Comparison of ENCODE assay signal across 8 cellular contexts in the genomic region with DNA sequence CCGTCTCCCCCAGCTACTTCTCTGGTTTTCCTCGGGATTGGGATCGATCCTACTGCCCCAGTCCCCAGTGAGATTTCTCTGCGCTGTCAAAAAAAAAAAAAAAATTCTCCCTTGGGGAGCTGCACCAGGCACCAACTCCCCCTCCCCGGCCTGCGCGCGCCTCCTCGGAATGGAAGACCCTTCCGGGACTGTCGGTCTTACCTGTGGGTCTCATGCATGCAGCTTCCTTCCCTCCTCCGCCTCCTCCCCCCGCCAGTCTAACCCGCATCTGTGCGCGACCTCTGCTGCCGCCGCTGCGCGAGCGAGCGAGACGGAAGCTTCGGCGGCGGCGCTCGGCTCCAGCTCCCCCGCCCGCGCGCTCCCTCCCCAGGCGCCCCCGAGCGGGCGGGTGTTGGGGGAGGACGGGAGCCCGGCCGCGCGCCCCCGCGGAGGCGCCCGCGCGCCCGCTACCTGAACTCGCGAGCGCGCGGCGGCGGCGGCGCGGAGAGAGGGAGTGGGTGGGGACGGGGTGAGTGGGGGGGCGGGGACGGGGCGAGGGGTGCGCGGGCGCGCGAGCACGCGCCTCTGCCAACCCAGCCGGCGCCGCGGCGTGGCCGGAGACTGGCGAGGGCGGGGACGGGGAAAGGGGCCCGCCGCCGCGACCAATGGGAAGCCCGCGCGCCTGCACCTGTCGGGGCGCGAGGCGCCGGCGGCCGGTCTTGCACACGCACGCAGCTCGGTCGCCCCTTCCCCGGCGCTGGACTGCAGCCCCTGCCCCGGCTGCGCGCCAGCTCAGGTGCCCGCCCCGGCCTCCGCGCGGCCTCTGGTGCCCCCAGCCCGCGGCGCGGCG. TPM values are rescaled to one million over a fixed set of nuclear protein-coding genes. Genes with fewer than 3 reads are reported as not detected.
DNase-seq lines count a peak whose midpoint lies in the region; ATAC-seq, FAIRE-seq and TF ChIP-seq lines count a peak whose summit lies in the region.

A gene with protein sequence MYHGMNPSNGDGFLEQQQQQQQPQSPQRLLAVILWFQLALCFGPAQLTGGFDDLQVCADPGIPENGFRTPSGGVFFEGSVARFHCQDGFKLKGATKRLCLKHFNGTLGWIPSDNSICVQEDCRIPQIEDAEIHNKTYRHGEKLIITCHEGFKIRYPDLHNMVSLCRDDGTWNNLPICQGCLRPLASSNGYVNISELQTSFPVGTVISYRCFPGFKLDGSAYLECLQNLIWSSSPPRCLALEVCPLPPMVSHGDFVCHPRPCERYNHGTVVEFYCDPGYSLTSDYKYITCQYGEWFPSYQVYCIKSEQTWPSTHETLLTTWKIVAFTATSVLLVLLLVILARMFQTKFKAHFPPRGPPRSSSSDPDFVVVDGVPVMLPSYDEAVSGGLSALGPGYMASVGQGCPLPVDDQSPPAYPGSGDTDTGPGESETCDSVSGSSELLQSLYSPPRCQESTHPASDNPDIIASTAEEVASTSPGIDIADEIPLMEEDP (minus strand): TSS at position 321 of the 829 bp plus-strand sequence. CDS start 751 bp downstream, outside the sequence.

- TF ChIP-seq CTCF in HEK293 (tag by site-specific recombination; IDR thresholded peaks at IDR 0.05) (peak; percentile 56; the same call in 1 of the 2 replicates), H1 (IDR thresholded peaks at IDR 0.05; ENCODE audit: control extremely low read depth in 1 of 3, insufficient read depth in 1 of 3, low read depth in 1 of 3, low read length in 3 of 3) (no peak)

- no peaks in the 10 kb centered on the region for H4K20me1 ChIP-seq in H1 (replicated peaks in 1 of 2; ENCODE audit: control insufficient read depth in 1 of 2, insufficient read depth in 2 of 2, low read length in 2 of 2)

- TF ChIP-seq RAD21 in H1 (IDR thresholded peaks at IDR 0.05 in 1 of 2, conservative IDR thresholded peaks at IDR 0.05 in 1 of 2; ENCODE audit: low read depth in 2 of 2, low read length in 2 of 2) = peak in 1 of 2 experiments; percentile 0; a peak in 1 of 4 replicates

- H3K4ac ChIP-seq in H1 (replicated peaks; ENCODE audit: insufficient read length, low read depth, low read length) = no peak within 1 kb of the TSS

- H3K9me3 ChIP-seq in HEK293 (ENCODE audit: control insufficient read depth, insufficient read depth, low read depth, low read length) (no peaks in the 10 kb centered on the region), H1 (ENCODE audit: insufficient read depth in 2 of 2, low read depth in 1 of 2, low read length in 1 of 2) (no peaks in the 10 kb centered on the region), muscle layer of duodenum (ENCODE audit: control insufficient read depth in 1 of 2, low read length in 2 of 2) (no peaks in the 10 kb centered on the region)

- no peak within 1 kb of the TSS for H2BK20ac ChIP-seq in H1 (ENCODE audit: low read length)

- TF ChIP-seq POLR2A in H1 (IDR thresholded peaks at IDR 0.05; ENCODE audit: control extremely low read depth in 1 of 2, low read depth in 2 of 2, low read length in 2 of 2) = no peak

- no peak for TF ChIP-seq EP300 in H1 (IDR thresholded peaks at IDR 0.05; ENCODE audit: borderline replicate concordance in 1 of 2, low read depth in 2 of 2, low read length in 2 of 2)

- peak within 1 kb of the TSS; percentile 10 for H3K56ac ChIP-seq in H1 (replicated peaks; ENCODE audit: insufficient read length, low read depth, low read length)

- DNase-seq in COR-L47 (lab: John Stamatoyannopoulos, UW) (peak; percentile 79), NCI-H345 (lab: John Stamatoyannopoulos, UW) (peak; percentile 93), H1 (ENCODE audit: low read depth in 1 of 2, low spot score in 2 of 2) (peak in 1 of 2 experiments; percentile 72)
- DNase-seq in activated CD8-positive, alpha-beta memory T cell treated with anti-CD3 and anti-CD28 coated beads for 4 hours (ENCODE audit: low read depth in 2 of 2) = peak; percentile 29 to 41
- DNase-seq in stimulated activated CD8-positive, alpha-beta memory T cell treated with anti-CD3 and anti-CD28 coated beads, Interleukin-4, amount 100 ng/mL, for 48 hours = peak; percentile 67

- H3K18ac ChIP-seq in H1 (ENCODE audit: extremely low read depth, low read length) = peak within 1 kb of the TSS; percentile 0; the same call in 1 of the 2 replicates

- no peak for ATAC-seq in GM19452 (IDR thresholded peaks at IDR 0.05; ENCODE audit: unreplicated experiment)

- FAIRE-seq in H1 (lab: Jason Lieb, UNC) = no peak

- H3K27me3 ChIP-seq in H1 (replicated peaks in 1 of 4; ENCODE audit: control insufficient read depth in 3 of 4, extremely low read depth in 1 of 4, insufficient read depth in 3 of 4, low read length in 3 of 4) (peaks cover 7 to 34% (median 22%) of the 10 kb centered on the region in 4 experiments), muscle layer of duodenum (ENCODE audit: low read depth, low read length) (peaks cover 4% of the 10 kb centered on the region)

- CTCF ChIA-PET in HEK293 (lab: Yijun Ruan, JAX) = interaction anchor here (0.6 to 1.7 kb wide), 13 partner anchors 12 to 1012 kb away, joined by 3 to 8 read pairs (median 3); no protein-coding TSS in a partner anchor
- CTCF ChIA-PET in H1 (lab: Charles Lee; ENCODE audit: partially characterized antibody) = interaction anchor here (0.7 to 6.0 kb wide), 11 partner anchors 12 to 333 kb away, joined by 3 to 45 read pairs (median 4); no protein-coding TSS in a partner anchor

- peak within 1 kb of the TSS; percentile 64 for H3K4me3 ChIP-seq in HEK293 (ENCODE audit: low read depth, low read length)
- peak within 1 kb of the TSS; percentile 46 to 96 (median 82) for H3K4me3 ChIP-seq in H1 (ENCODE audit: extremely low read depth in 1 of 4, insufficient read depth in 2 of 4, low read depth in 3 of 4, low read length in 4 of 4)
- peak within 1 kb of the TSS; percentile 37 to 73 for H3K4me3 ChIP-seq in muscle layer of duodenum (ENCODE audit: low read depth in 1 of 2, low read length in 2 of 2)

- H3K14ac ChIP-seq in H1 (ENCODE audit: insufficient read length) = no peak within 1 kb of the TSS

- H3K4me2 ChIP-seq in H1 (ENCODE audit: insufficient read depth in 1 of 2, low read depth in 2 of 2, low read length in 2 of 2) = peak within 1 kb of the TSS; percentile 85 to 98

- no peak within 1 kb of the TSS for H4K5ac ChIP-seq in H1 (ENCODE audit: insufficient read length, low read depth, low read length)

- H3K79me1 ChIP-seq in H1 (ENCODE audit: low read depth, low read length) = no peaks in the 10 kb centered on the region

- no peak within 1 kb of the TSS for H2AK5ac ChIP-seq in H1 (ENCODE audit: low read depth, low read length)

- 1% methylated on average over 11 of the region's 111 CpGs; no CpG with 5 or more reads in 1 of the 2 experiments for WGBS in H1 (ENCODE audit: extremely low coverage in 1 of 2, insufficient coverage in 1 of 2, insufficient read length in 1 of 2, insufficient replicate concordance in 2 of 2, low coverage in 1 of 2, low lambda C conversion rate in 2 of 2, missing lambda C conversion rate in 1 of 2), 2 experiments

- H3K79me2 ChIP-seq in H1 (ENCODE audit: control insufficient read depth in 1 of 2, insufficient read depth in 2 of 2, low read length in 2 of 2) = no peaks in the 10 kb centered on the region

- peak within 1 kb of the TSS; percentile 80; the same call in 1 of the 2 replicates for H4K8ac ChIP-seq in H1 (ENCODE audit: extremely low read depth, insufficient read depth, low read length)

- H2BK12ac ChIP-seq in H1 (ENCODE audit: low read depth, low read length) = no peak within 1 kb of the TSS

- H2BK5ac ChIP-seq in H1 (ENCODE audit: low read depth, low read length) = no peak within 1 kb of the TSS

- H3K27ac ChIP-seq in HEK293 (ENCODE audit: extremely low read depth, low read depth, low read length) (no peak within 1 kb of the TSS; the same call in 1 of the 2 replicates), H1 (ENCODE audit: low read depth, low read length) (no peak within 1 kb of the TSS), muscle layer of duodenum (ENCODE audit: low read length) (no peak within 1 kb of the TSS)

- H3K4me1 ChIP-seq in HEK293 (ENCODE audit: control insufficient read depth, insufficient read depth, low read length) = peaks cover 8% of the 10 kb centered on the region
- peaks cover 2 to 11% (median 4%) of the 10 kb centered on the region in 4 experiments; a peak in 5 of 7 replicates for H3K4me1 ChIP-seq in H1 (replicated peaks in 1 of 4; ENCODE audit: control insufficient read depth in 3 of 4, insufficient read depth in 4 of 4, low read length in 3 of 4)
- H3K4me1 ChIP-seq in muscle layer of duodenum (ENCODE audit: control insufficient read depth in 1 of 2, insufficient read depth in 2 of 2, low read length in 2 of 2) = peaks cover 0 to 17% of the 10 kb centered on the region in 2 donors

- no peak within 1 kb of the TSS for H4K91ac ChIP-seq in H1 (replicated peaks; ENCODE audit: insufficient read length, low read length)

- no peaks in the 10 kb centered on the region for H3K36me3 ChIP-seq in HEK293 (ENCODE audit: control insufficient read depth in 2 of 2, insufficient read depth in 1 of 2, low read length in 2 of 2)
- no peaks in the 10 kb centered on the region for H3K36me3 ChIP-seq in H1 (ENCODE audit: control insufficient read depth in 2 of 4, insufficient read depth in 4 of 4, low read length in 3 of 4)
- H3K36me3 ChIP-seq in muscle layer of duodenum (ENCODE audit: control insufficient read depth in 1 of 2, insufficient read depth in 2 of 2, low read length in 2 of 2) = no peaks in the 10 kb centered on the region

- H3K9ac ChIP-seq in H1 (replicated peaks in 1 of 4; ENCODE audit: extremely low read depth in 1 of 4, low read depth in 3 of 4, low read length in 3 of 4) = no peak within 1 kb of the TSS; a peak in 1 of 7 replicates

- H3K23ac ChIP-seq in H1 (ENCODE audit: insufficient read length) = no peak within 1 kb of the TSS

- no peak within 1 kb of the TSS; the same call in 1 of the 2 replicates for H2BK15ac ChIP-seq in H1 (ENCODE audit: low read length)

- no peak within 1 kb of the TSS for H2BK120ac ChIP-seq in H1 (replicated peaks; ENCODE audit: low read depth, low read length)

- H2AFZ ChIP-seq in H1 (ENCODE audit: low read length) = peak within 1 kb of the TSS; percentile 89

- POLR2A ChIA-PET in HEK293 (lab: Yijun Ruan, JAX) (interaction anchor here (0.7 to 1.2 kb wide), 6 partner anchors 9 to 32 kb away, joined by 3 to 4 read pairs (median 3); no protein-coding TSS in a partner anchor), H1 (lab: Charles Lee; ENCODE audit: partially characterized antibody) (interaction anchor here (1.0 to 2.0 kb wide), 5 partner anchors 10 to 231 kb away, joined by 3 to 6 read pairs (median 3); no protein-coding TSS in a partner anchor)

- H3K23me2 ChIP-seq in H1 (ENCODE audit: low read depth, low read length) = peaks cover 14% of the 10 kb centered on the region; the same call in 1 of the 2 replicates

RNA-seq across cellular contexts. Expression of the gene that starts here (rescaled TPM):
- total RNA-seq in H1 (2021; fragmentation: NEBNext Ultra II Directional; extraction: Animal tissue kit (Norgen Biotek cat#: 25700)) = 3.2 and 3.9 TPM in 2 replicates
- 5.2 and 6.6 TPM in 2 replicates for polyA plus RNA-seq in H1 (2011; rRNA removed)
- 6.2 TPM for polyA plus RNA-seq in H1 (2011; cell fraction: cytosol; rRNA removed)
- polyA plus RNA-seq in H1 (2011; cell fraction: nucleus; rRNA removed) = 23.0 TPM
- polyA plus RNA-seq in H1 (2012, experiment 1 of 2) = 2.3 to 3.2 TPM (median 2.6 TPM) in 4 replicates
- 1.5 TPM for polyA plus RNA-seq in H1 (2012, experiment 2 of 2)
- polyA plus RNA-seq in H1 (2013, experiment 1 of 2) = 1.8 TPM
- 1.8 TPM for polyA plus RNA-seq in H1 (2013, experiment 2 of 2)
- polyA minus RNA-seq in H1 (2011; rRNA and poly(A)+ RNA removed) = 5.1 and 7.6 TPM in 2 replicates
- 2.3 TPM for polyA minus RNA-seq in H1 (2011; cell fraction: cytosol; rRNA and poly(A)+ RNA removed)
- polyA minus RNA-seq in H1 (2011; cell fraction: nucleus; rRNA and poly(A)+ RNA removed) = 10.9 TPM
